ENCODE assay signal across 26 cellular contexts in the genomic region with DNA sequence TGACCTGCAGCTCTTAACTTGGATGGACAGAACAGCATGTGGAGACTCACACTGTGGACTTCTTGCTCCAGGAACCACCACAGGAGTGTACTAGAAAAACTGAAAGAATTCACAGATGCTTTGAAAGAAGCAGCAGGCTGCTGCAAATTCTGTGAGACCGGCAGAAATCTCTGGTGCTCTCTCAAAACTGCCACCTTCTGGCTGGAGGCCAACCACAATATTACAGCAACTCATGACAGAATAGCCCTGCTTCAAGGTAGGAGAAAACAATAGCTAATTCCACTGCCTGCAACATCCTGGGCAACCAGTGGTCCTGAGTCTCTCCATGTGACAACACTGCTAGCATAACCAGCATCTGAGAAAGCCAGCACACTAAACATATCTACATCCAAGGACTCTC. TPM values are rescaled to one million over a fixed set of nuclear protein-coding genes. Genes with fewer than 3 reads are reported as not detected.
DNase-seq lines count a peak whose midpoint lies in the region; ATAC-seq, FAIRE-seq and TF ChIP-seq lines count a peak whose summit lies in the region.
"Had no signal": no experiment of that assay in that cellular context is flagged by ENCODE, and none has a peak within 500 bp of the region (broad histone marks: within the 10 kb centered on the region; RNA-seq: fewer than 3 reads in every experiment).

No MANE protein-coding gene starts in this region.

- no peak overlapping the region for H3K9ac ChIP-seq in kidney (ENCODE audit: low read length in 2 of 2)

- H3K4me3 ChIP-seq in breast epithelium = no peak overlapping the region
- H3K4me3 ChIP-seq in adrenal gland = no peak overlapping the region
- H3K4me3 ChIP-seq in fibroblast of pulmonary artery (replicated peaks; ENCODE audit: low read depth, low read length) = no peak overlapping the region
- no peak overlapping the region for H3K4me3 ChIP-seq in kidney (ENCODE audit: low read length in 2 of 2)
- H3K4me3 ChIP-seq: spleen, transverse colon had no signal

- H3K27ac Mint-ChIP-seq in MCF 10A (ENCODE audit: low read depth, unreplicated experiment) = peak overlapping the region; percentile 64
- H3K27ac Mint-ChIP-seq: activated CD4-positive, alpha-beta T cell treated with anti-CD3 and anti-CD28 coated beads, Interleukin-2, amount 10 ng/mL, durations not matched to agents 24 days and 14 days; activated CD8-positive, alpha-beta memory T cell treated with anti-CD3 and anti-CD28 coated beads, Interleukin-2, amount 10 ng/mL, durations not matched to agents 7 days and 5 days; B cell; stimulated activated naive CD8-positive, alpha-beta T cell treated with anti-CD3 and anti-CD28 coated beads, Interleukin-15, amount 100 ng/mL, for 72 hours had no signal

- CTCF ChIA-PET in MCF 10A (lab: Yijun Ruan, JAX) = interaction anchor here (0.6 to 2.0 kb wide), 3 partner anchors 9 to 229 kb away, joined by 3 to 6 read pairs (median 4); no protein-coding TSS in a partner anchor

- no peak for TF ChIP-seq POLR2A in breast epithelium (IDR thresholded peaks at IDR 0.05)
- TF ChIP-seq POLR2A in adrenal gland (IDR thresholded peaks at IDR 0.05) = no peak

- POLR2A ChIA-PET in MCF 10A (lab: Yijun Ruan, JAX) = interaction anchor here (1.0 to 1.3 kb wide), 2 partner anchors 25 to 58 kb away, joined by 3 to 4 read pairs; a partner anchor contains a TSS

- no peak overlapping the region for H3K27ac ChIP-seq in breast epithelium
- H3K27ac ChIP-seq in adrenal gland = no peak overlapping the region
- H3K27ac ChIP-seq in kidney (ENCODE audit: low read depth in 2 of 2, low read length in 2 of 2) = no peak overlapping the region
- H3K27ac ChIP-seq: spleen, transverse colon had no signal

- no peaks in the 10 kb centered on the region for H3K27me3 Mint-ChIP-seq in MCF 10A (ENCODE audit: insufficient read depth, unreplicated experiment)
- H3K27me3 Mint-ChIP-seq: activated CD4-positive, alpha-beta T cell treated with anti-CD3 and anti-CD28 coated beads, Interleukin-2, amount 10 ng/mL, durations not matched to agents 24 days and 14 days; activated CD8-positive, alpha-beta memory T cell treated with anti-CD3 and anti-CD28 coated beads, Interleukin-2, amount 10 ng/mL, durations not matched to agents 7 days and 5 days; B cell; stimulated activated naive CD8-positive, alpha-beta T cell treated with anti-CD3 and anti-CD28 coated beads, Interleukin-15, amount 100 ng/mL, for 72 hours had no signal

- no peaks in the 10 kb centered on the region for H3K9me3 Mint-ChIP-seq in MCF 10A (ENCODE audit: unreplicated experiment)

- peaks cover 16% of the 10 kb centered on the region for H3K4me1 Mint-ChIP-seq in MCF 10A (ENCODE audit: insufficient read depth, unreplicated experiment)
- H3K4me1 Mint-ChIP-seq: activated CD4-positive, alpha-beta T cell treated with anti-CD3 and anti-CD28 coated beads, Interleukin-2, amount 10 ng/mL, durations not matched to agents 24 days and 14 days; B cell had no signal

- BruUV-seq in MCF 10A (replicated peaks; lab: Mats Ljungman, UMichigan) = no TSS peak

- peak; percentile 60 for DNase-seq in MCF 10A (ENCODE audit: unreplicated experiment)
- DNase-seq in breast epithelium (ENCODE audit: low spot score in 2 of 2) = no peak
- DNase-seq in adrenal gland = peak in 6 of 7 donors; percentile 19 to 54 (median 37)
- DNase-seq in fibroblast of pulmonary artery (ENCODE audit: low read depth) = peak; percentile 29
- no peak for DNase-seq in AML-193 (lab: John Stamatoyannopoulos, UW)
- no peak for DNase-seq in kidney
- DNase-seq in CD1c-positive myeloid dendritic cell (ENCODE audit: extremely low spot score) = no peak
- DNase-seq: activated CD4-positive, alpha-beta T cell treated with anti-CD3 and anti-CD28 coated beads, Interleukin-2, amount 10 ng/mL, durations not matched to agents 24 days and 14 days; activated CD8-positive, alpha-beta memory T cell treated with anti-CD3 and anti-CD28 coated beads, Interleukin-2, amount 10 ng/mL, durations not matched to agents 7 days and 5 days; activated naive CD4-positive, alpha-beta T cell treated with anti-CD3 and anti-CD28 coated beads, Interleukin-2, amount 50 U/mL, for 16 hours; anterior cingulate cortex; cerebellar nuclear complex; NCI-H1105 treated with DMSO at 0.1 percent for 48 hours; NCI-H2081; NCI-H446; SIG-M5; spleen; stimulated activated naive CD8-positive, alpha-beta T cell treated with anti-CD3 and anti-CD28 coated beads, Interleukin-15, amount 100 ng/mL, for 72 hours; T-helper 1 cell; transverse colon had no signal

- no peak for FAIRE-seq in kidney (lab: Jason Lieb, UNC)
- FAIRE-seq: A204.1, TTC549 had no signal

- intact Hi-C loops in MCF 10A (cut with micrococcal nuclease) (no loop called here), breast epithelium (cut with DNase I; ENCODE audit: low total_unique reads) (no loop called here), adrenal gland (cut with DNase I) (no loop called here), kidney (cut with DNase I) (no loop called here)

- TF ChIP-seq CTCF in MCF 10A (IDR thresholded peaks at IDR 0.05; ENCODE audit: unreplicated experiment) (no peak), breast epithelium (IDR thresholded peaks at IDR 0.05) (no peak), adrenal gland (IDR thresholded peaks at IDR 0.05) (no peak), fibroblast of pulmonary artery (IDR thresholded peaks at IDR 0.05; ENCODE audit: low read length, missing control alignments) (no peak), kidney (IDR thresholded peaks at IDR 0.05; ENCODE audit: borderline replicate concordance, extremely low read depth, insufficient read depth) (no peak)

- 52 to 62% (median 59%) methylated on average over 1 of the region's 1 CpG for WGBS in adrenal gland, 4 donors

- no peaks in the 10 kb centered on the region for H3K36me3 ChIP-seq in breast epithelium
- H3K36me3 ChIP-seq in adrenal gland (replicated peaks in 1 of 2) = no peaks in the 10 kb centered on the region
- H3K36me3 ChIP-seq in kidney (ENCODE audit: control insufficient read depth in 1 of 2, insufficient read depth in 2 of 2, low read length in 2 of 2) = peaks cover 0 to 5% of the 10 kb centered on the region in 2 donors

- H3K9me3 ChIP-seq in breast epithelium (no peaks in the 10 kb centered on the region), adrenal gland (replicated peaks in 1 of 3) (no peaks in the 10 kb centered on the region), kidney (ENCODE audit: control insufficient read depth in 1 of 2, low read length in 2 of 2) (no peaks in the 10 kb centered on the region)
- H3K9me3 ChIP-seq: spleen, transverse colon had no signal

- H3K4me3 Mint-ChIP-seq in MCF 10A (ENCODE audit: unreplicated experiment) = no peak overlapping the region
- H3K4me3 Mint-ChIP-seq: activated CD4-positive, alpha-beta T cell treated with anti-CD3 and anti-CD28 coated beads, Interleukin-2, amount 10 ng/mL, durations not matched to agents 24 days and 14 days; activated CD8-positive, alpha-beta memory T cell treated with anti-CD3 and anti-CD28 coated beads, Interleukin-2, amount 10 ng/mL, durations not matched to agents 7 days and 5 days; B cell; stimulated activated naive CD8-positive, alpha-beta T cell treated with anti-CD3 and anti-CD28 coated beads, Interleukin-15, amount 100 ng/mL, for 72 hours had no signal

- ATAC-seq in GM19023 (IDR thresholded peaks at IDR 0.05; ENCODE audit: unreplicated experiment) = no peak
- ATAC-seq: activated CD8-positive, alpha-beta memory T cell treated with anti-CD3 and anti-CD28 coated beads, Interleukin-2, amount 10 ng/mL, durations not matched to agents 7 days and 5 days; esophagus mucosa; HCT116; stimulated activated naive CD8-positive, alpha-beta T cell treated with anti-CD3 and anti-CD28 coated beads, Interleukin-15, amount 100 ng/mL, for 72 hours had no signal

- no peaks in the 10 kb centered on the region for H3K27me3 ChIP-seq in breast epithelium
- no peaks in the 10 kb centered on the region for H3K27me3 ChIP-seq in adrenal gland
- H3K27me3 ChIP-seq: spleen, transverse colon had no signal

- no peaks in the 10 kb centered on the region for H3K36me3 Mint-ChIP-seq in MCF 10A (ENCODE audit: insufficient read depth, unreplicated experiment)

- H3K4me1 ChIP-seq in breast epithelium (no peaks in the 10 kb centered on the region), adrenal gland (replicated peaks in 1 of 2) (peaks cover 4 to 20% of the 10 kb centered on the region in 2 donors), kidney (ENCODE audit: control insufficient read depth in 1 of 2, insufficient read depth in 1 of 2, low read depth in 1 of 2, low read length in 2 of 2) (no peaks in the 10 kb centered on the region)
- H3K4me1 ChIP-seq: spleen, transverse colon had no signal

RNA-seq across cellular contexts. Expression of a gene that starts 26.9 kb away (rescaled TPM):
- total RNA-seq in MCF 10A (2022) (20.6 and 22.2 TPM in 2 replicates), breast epithelium (10 to 100 TPM; 13.3 to 15.4 (median 13.8) TPM), adrenal gland (10 to 100 TPM in 5 of 8 donors, 1 to 10 TPM in 3; 7.7 to 18.3 (median 10.6) TPM), kidney (10.4 TPM)
- polyA plus RNA-seq in adrenal gland (10 to 100 TPM; 10.2 to 28.5 (median 12.0) TPM), kidney (ENCODE audit: insufficient read depth, low read depth, low replicate concordance) (11.2 TPM)

RNA-seq across cellular contexts. Expression of a gene that starts 58.7 kb away (rescaled TPM):
- 81.9 and 86.7 TPM in 2 replicates for total RNA-seq in MCF 10A (2022)
- 10 to 100 TPM; 21.0 to 31.5 (median 27.7) TPM for total RNA-seq in breast epithelium
- 10 to 100 TPM; 21.1 to 63.4 (median 31.4) TPM for total RNA-seq in adrenal gland
- polyA plus RNA-seq in adrenal gland = 10 to 100 TPM; 14.4 to 56.0 (median 15.9) TPM
- total RNA-seq in kidney = 29.0 TPM
- 11.4 TPM for polyA plus RNA-seq in kidney (ENCODE audit: insufficient read depth, low read depth, low replicate concordance)

Comparison
In these comparisons a context has a peak if more than half of its experiments do, and no peak if none do; other contexts are left out.
1. DNase-seq: peak in MCF 10A (single experiment), adrenal gland (6 of 7) and fibroblast of pulmonary artery (single experiment); none in breast epithelium (0 of 2), AML-193 (0 of 2), kidney (single experiment) and CD1c-positive myeloid dendritic cell (single experiment).